18 cellular contexts compared by ENCODE assay signal in genomic region chr6:150975136-150975535, GRCh38.
DNase-seq lines count a peak whose midpoint lies in the region; ATAC-seq and TF ChIP-seq lines count a peak whose summit lies in the region.
"Had no signal": no experiment of that assay in that cellular context is flagged by ENCODE, and none has a peak within 500 bp of the region (broad histone marks: within the 10 kb centered on the region; RNA-seq: fewer than 3 reads in every experiment).

No MANE protein-coding gene starts in this region.

- peaks cover 70% of the 10 kb centered on the region for H3K36me3 Mint-ChIP-seq in stimulated activated effector memory CD8-positive, alpha-beta T cell treated with anti-CD3 and anti-CD28 coated beads, Interleukin-12 subunit alpha, Interleukin-12 subunit beta, amount 100 ng/mL, for 72 hours

- no peak overlapping the region for H3K4me3 Mint-ChIP-seq in stimulated activated effector memory CD8-positive, alpha-beta T cell treated with anti-CD3 and anti-CD28 coated beads, Interleukin-12 subunit alpha, Interleukin-12 subunit beta, amount 100 ng/mL, for 72 hours
- H3K4me3 Mint-ChIP-seq: CD4-positive, alpha-beta memory T cell; HFFc6 had no signal

- H3K9me3 Mint-ChIP-seq in stimulated activated effector memory CD8-positive, alpha-beta T cell treated with anti-CD3 and anti-CD28 coated beads, Interleukin-12 subunit alpha, Interleukin-12 subunit beta, amount 100 ng/mL, for 72 hours, result no peaks in the 10 kb centered on the region
- H3K9me3 Mint-ChIP-seq: HFFc6 had no signal

- TF ChIP-seq CTCF in VCaP (conservative IDR thresholded peaks at IDR 0.05) (no peak), stomach (IDR thresholded peaks at IDR 0.05) (no peak), GM20000 (IDR thresholded peaks at IDR 0.05; ENCODE audit: extremely low read depth, missing control alignments) (no peak)

- H3K4me1 Mint-ChIP-seq in stimulated activated effector memory CD8-positive, alpha-beta T cell treated with anti-CD3 and anti-CD28 coated beads, Interleukin-12 subunit alpha, Interleukin-12 subunit beta, amount 100 ng/mL, for 72 hours, result no peaks in the 10 kb centered on the region
- H3K4me1 Mint-ChIP-seq: CD4-positive, alpha-beta memory T cell had no signal

- no peaks in the 10 kb centered on the region for H3K4me1 ChIP-seq in stomach
- H3K4me1 ChIP-seq: A549, HAP-1 had no signal

- TF ChIP-seq POLR2A in stomach (IDR thresholded peaks at IDR 0.05), result no peak

- intact Hi-C loops in stomach (cut with DNase I; ENCODE audit: low total_unique reads), result no loop called here

- H3K4me3 ChIP-seq in stomach, result no peak overlapping the region
- H3K4me3 ChIP-seq: A549, HAP-1 had no signal

- H3K36me3 ChIP-seq in stomach, result peaks cover 0 to 26% (median 15%) of the 10 kb centered on the region in 4 donors

- TF ChIP-seq EP300 in stomach (IDR thresholded peaks at IDR 0.05), result no peak

- H3K27ac ChIP-seq in VCaP (peak overlapping the region; percentile 78), stomach (no peak overlapping the region)
- H3K27ac ChIP-seq: A549 had no signal

- WGBS in stomach, 5 donors, result 92 to 98% (median 94%) methylated on average over 6 of the region's 6 CpGs

- DNase-seq in AG20443 (ENCODE audit: low spot score) (peak; percentile 61), myocyte (ENCODE audit: low read depth) (peak; percentile 50), stomach (no peak), GM20000 (ENCODE audit: low spot score) (no peak)
- no peak for DNase-seq in stimulated activated effector memory CD8-positive, alpha-beta T cell treated with anti-CD3 and anti-CD28 coated beads, Interleukin-12 subunit alpha, Interleukin-12 subunit beta, amount 100 ng/mL, for 72 hours (ENCODE audit: low spot score in 2 of 2)
- DNase-seq: 8988T; ACHN; C1 segment of cervical spinal cord; Caco-2; CD4-positive, alpha-beta memory T cell; DMS153; DND-41; GOT3; HFFc6 had no signal

- no peaks in the 10 kb centered on the region for H3K27me3 ChIP-seq in stomach

- no peak for ATAC-seq in stimulated activated effector memory CD8-positive, alpha-beta T cell treated with anti-CD3 and anti-CD28 coated beads, Interleukin-12 subunit alpha, Interleukin-12 subunit beta, amount 100 ng/mL, for 72 hours
- no peak for ATAC-seq in HG03342 (IDR thresholded peaks at IDR 0.05; ENCODE audit: unreplicated experiment)
- ATAC-seq: A549 had no signal

- H3K9me3 ChIP-seq in stomach, result no peaks in the 10 kb centered on the region
- H3K9me3 ChIP-seq: A549, Caco-2, HAP-1 had no signal

- H3K27ac Mint-ChIP-seq in stimulated activated effector memory CD8-positive, alpha-beta T cell treated with anti-CD3 and anti-CD28 coated beads, Interleukin-12 subunit alpha, Interleukin-12 subunit beta, amount 100 ng/mL, for 72 hours, result peak overlapping the region; percentile 14
- H3K27ac Mint-ChIP-seq: CD4-positive, alpha-beta memory T cell; HFFc6 had no signal

Comparison
In these comparisons a context has a peak if more than half of its experiments do, and no peak if none do; other contexts are left out.
1. DNase-seq: peak in AG20443 (single experiment) and myocyte (single experiment); none in stimulated activated effector memory CD8-positive, alpha-beta T cell treated with anti-CD3 and anti-CD28 coated beads, Interleukin-12 subunit alpha, Interleukin-12 subunit beta, amount 100 ng/mL, for 72 hours (0 of 2), stomach (single experiment) and GM20000 (single experiment).